Comparison of ENCODE assay signal across 25 cellular contexts in genomic region chr12:52918784-52919183, GRCh38. TPM values are rescaled to one million over a fixed set of nuclear protein-coding genes. Genes with fewer than 3 reads are reported as not detected.
"Had no signal": no experiment of that assay in that cellular context is flagged by ENCODE, and none has a peak within 500 bp of the region (broad histone marks: within the 10 kb centered on the region; RNA-seq: fewer than 3 reads in every experiment).

No MANE protein-coding gene starts in this region.

- H3K4me3 Mint-ChIP-seq: activated B cell treated with CpG ODN at 0.5 μM for 24 hours; activated CD4-positive, alpha-beta T cell treated with anti-CD3 and anti-CD28 coated beads for 36 hours; activated naive CD8-positive, alpha-beta T cell treated with anti-CD3 and anti-CD28 coated beads for 36 hours; nephron; T-helper 1 cell treated with Interleukin-12 subunit alpha and Interleukin-12 subunit beta and Interleukin-4 antibody, amounts not matched to agents 30 μg/mL and 1 μg/mL, for 36 hours; type B pancreatic cell had no signal

- H3K4me1 Mint-ChIP-seq: activated B cell treated with CpG ODN at 0.5 μM for 24 hours; activated CD4-positive, alpha-beta T cell treated with anti-CD3 and anti-CD28 coated beads for 36 hours; activated naive CD8-positive, alpha-beta T cell treated with anti-CD3 and anti-CD28 coated beads for 36 hours; nephron had no signal

- H3K27ac Mint-ChIP-seq: activated B cell treated with CpG ODN at 0.5 μM for 24 hours; activated CD4-positive, alpha-beta T cell treated with anti-CD3 and anti-CD28 coated beads for 36 hours; activated naive CD8-positive, alpha-beta T cell treated with anti-CD3 and anti-CD28 coated beads for 36 hours; T-helper 1 cell treated with Interleukin-12 subunit alpha and Interleukin-12 subunit beta and Interleukin-4 antibody, amounts not matched to agents 30 μg/mL and 1 μg/mL, for 36 hours; type B pancreatic cell had no signal

- H3K36me3 ChIP-seq: left lung had no signal

- H3K27ac ChIP-seq: left lung, testis had no signal

- DNase-seq: activated B cell treated with CpG ODN at 0.5 μM for 24 hours; activated CD4-positive, alpha-beta T cell treated with anti-CD3 and anti-CD28 coated beads for 36 hours; activated CD4-positive, alpha-beta T cell treated with anti-CD3 and anti-CD28 coated beads, Interleukin-2, amount 50 U/mL, for 4 hours; activated naive CD4-positive, alpha-beta T cell treated with Interleukin-2 at 50 U/mL for 16 hours; activated naive CD8-positive, alpha-beta T cell treated with anti-CD3 and anti-CD28 coated beads for 36 hours; activated T-cell treated with anti-CD3 and anti-CD28 coated beads, Interleukin-2, amount 50 U/mL, for 48 hours; central memory CD4-positive, alpha-beta T cell; dermis blood vessel endothelial cell; effector CD8-positive, alpha-beta T cell; foreskin melanocyte; glutamatergic neuron; hippocampal formation; kidney glomerular epithelial cell; left lung; nucleus accumbens; retina; stimulated activated CD4-positive, alpha-beta T cell treated with anti-CD3 and anti-CD28 coated beads, Interleukin-2, amount 100 ng/mL, for 48 hours; stimulated activated CD8-positive, alpha-beta memory T cell treated with anti-CD3 and anti-CD28 coated beads, Interleukin-4, amount 100 ng/mL, for 48 hours; stimulated activated naive CD4-positive, alpha-beta T cell; testis had no signal

- H3K4me3 ChIP-seq: left lung, testis had no signal

- H3K4me1 ChIP-seq: left lung, testis had no signal

- H3K27me3 ChIP-seq: left lung, testis had no signal

- H3K27me3 Mint-ChIP-seq: activated naive CD8-positive, alpha-beta T cell treated with anti-CD3 and anti-CD28 coated beads for 36 hours; type B pancreatic cell had no signal

- H3K36me3 Mint-ChIP-seq: activated naive CD8-positive, alpha-beta T cell treated with anti-CD3 and anti-CD28 coated beads for 36 hours had no signal

- ATAC-seq: activated CD4-positive, alpha-beta T cell treated with anti-CD3 and anti-CD28 coated beads for 36 hours; left lung had no signal

- H3K9me3 Mint-ChIP-seq: activated B cell treated with CpG ODN at 0.5 μM for 24 hours; activated naive CD8-positive, alpha-beta T cell treated with anti-CD3 and anti-CD28 coated beads for 36 hours; nephron; T-helper 1 cell treated with Interleukin-12 subunit alpha and Interleukin-12 subunit beta and Interleukin-4 antibody, amounts not matched to agents 30 μg/mL and 1 μg/mL, for 36 hours had no signal

RNA-seq across cellular contexts. Expression of gene KRT8, which starts 13.9 kb away (rescaled TPM):
- total RNA-seq: activated CD8-positive, alpha-beta memory T cell treated with anti-CD3 and anti-CD28 coated beads for 36 hours had no signal

RNA-seq across cellular contexts. Expression of gene KRT18, which starts 30.1 kb away (rescaled TPM):
- total RNA-seq: myocyte had no signal
